1 cellular context compared by ENCODE assay signal in the genomic region with DNA sequence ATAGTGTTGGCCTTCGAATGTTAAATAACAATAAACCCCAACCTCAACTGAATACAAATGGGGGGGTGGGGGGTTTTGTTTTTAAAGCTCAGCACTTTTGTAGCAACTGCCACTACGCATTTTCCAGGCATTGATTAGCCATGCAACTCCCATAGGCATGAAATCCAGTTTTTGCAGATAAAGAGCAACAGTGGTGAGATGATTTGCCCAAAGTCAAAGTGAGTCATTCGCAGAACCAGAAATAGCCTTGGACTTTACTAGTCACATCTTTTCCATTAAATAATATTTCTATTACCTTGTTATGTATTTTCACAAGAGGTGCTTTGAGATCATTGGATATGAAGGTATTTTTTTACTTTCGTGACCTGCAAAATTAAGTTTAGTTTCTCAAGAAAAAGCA.
TF ChIP-seq lines count a peak whose summit lies in the region.

No MANE protein-coding gene starts in this region.

TF ChIP-seq in WTC11, 78 proteins besides CTCF, POLR2A, EP300 and RAD21 (continued from another document):
- TF ChIP-seq AFF4 (CRISPR knock-in tag; IDR thresholded peaks at IDR 0.05; ENCODE audit: borderline replicate concordance) (no peak), ZNF263 (CRISPR knock-in tag; IDR thresholded peaks at IDR 0.05; ENCODE audit: low read depth) (no peak), TEAD1 (CRISPR knock-in tag; IDR thresholded peaks at IDR 0.05) (no peak), ZNF396 (CRISPR knock-in tag; IDR thresholded peaks at IDR 0.05; ENCODE audit: borderline replicate concordance) (no peak)
